In the genomic region with DNA sequence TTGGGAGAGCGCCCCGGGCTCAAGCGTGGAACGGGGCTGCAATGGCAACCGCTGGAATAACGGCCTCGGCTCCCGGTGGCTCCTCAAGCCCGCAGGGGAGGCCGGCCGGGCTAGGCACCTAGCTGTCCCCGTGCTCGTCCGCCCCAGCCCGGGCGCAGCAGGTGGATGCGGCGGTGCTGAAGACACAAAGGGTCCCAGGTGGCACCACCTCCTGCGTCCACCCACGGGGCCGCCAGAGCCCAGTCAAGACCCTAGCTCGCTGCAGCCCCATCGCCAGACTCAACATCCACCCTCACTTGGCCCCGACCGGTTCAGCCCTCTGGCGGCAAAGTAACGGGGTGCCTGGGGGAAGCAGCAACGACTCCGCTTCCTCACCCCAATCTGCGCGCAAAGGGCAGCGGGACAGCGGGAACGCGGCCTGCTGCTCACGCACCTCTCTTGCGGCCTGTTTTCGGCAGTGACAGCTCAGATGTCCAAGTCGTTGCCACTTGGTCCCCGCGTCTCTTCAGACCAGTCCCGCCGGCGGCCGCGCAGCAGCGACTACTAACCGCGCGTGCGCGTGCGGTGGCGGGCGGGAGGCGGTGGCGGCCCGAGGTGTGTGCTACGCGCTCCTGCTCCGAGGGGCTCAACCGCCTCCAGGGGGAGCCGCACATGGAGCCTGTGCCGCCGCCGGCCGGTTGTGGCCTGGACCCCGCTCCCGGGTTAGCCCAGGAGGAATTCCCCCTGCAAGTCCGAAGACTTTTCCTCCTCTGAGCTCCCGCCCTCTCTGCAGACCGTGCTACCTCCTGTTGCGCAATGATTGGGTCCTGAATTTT, we compare ENCODE assay signal across 1 cellular context.
TF ChIP-seq lines count a peak whose summit lies in the region.

A gene with protein sequence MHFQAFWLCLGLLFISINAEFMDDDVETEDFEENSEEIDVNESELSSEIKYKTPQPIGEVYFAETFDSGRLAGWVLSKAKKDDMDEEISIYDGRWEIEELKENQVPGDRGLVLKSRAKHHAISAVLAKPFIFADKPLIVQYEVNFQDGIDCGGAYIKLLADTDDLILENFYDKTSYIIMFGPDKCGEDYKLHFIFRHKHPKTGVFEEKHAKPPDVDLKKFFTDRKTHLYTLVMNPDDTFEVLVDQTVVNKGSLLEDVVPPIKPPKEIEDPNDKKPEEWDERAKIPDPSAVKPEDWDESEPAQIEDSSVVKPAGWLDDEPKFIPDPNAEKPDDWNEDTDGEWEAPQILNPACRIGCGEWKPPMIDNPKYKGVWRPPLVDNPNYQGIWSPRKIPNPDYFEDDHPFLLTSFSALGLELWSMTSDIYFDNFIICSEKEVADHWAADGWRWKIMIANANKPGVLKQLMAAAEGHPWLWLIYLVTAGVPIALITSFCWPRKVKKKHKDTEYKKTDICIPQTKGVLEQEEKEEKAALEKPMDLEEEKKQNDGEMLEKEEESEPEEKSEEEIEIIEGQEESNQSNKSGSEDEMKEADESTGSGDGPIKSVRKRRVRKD (minus strand): TSS at position 545 of the 815 bp plus-strand sequence. CDS start 14,570 bp downstream, outside the sequence.

TF ChIP-seq in SK-N-SH, 30 proteins besides CTCF, POLR2A, EP300 and RAD21 (continued from another document):
- TF ChIP-seq, protein P1, sequence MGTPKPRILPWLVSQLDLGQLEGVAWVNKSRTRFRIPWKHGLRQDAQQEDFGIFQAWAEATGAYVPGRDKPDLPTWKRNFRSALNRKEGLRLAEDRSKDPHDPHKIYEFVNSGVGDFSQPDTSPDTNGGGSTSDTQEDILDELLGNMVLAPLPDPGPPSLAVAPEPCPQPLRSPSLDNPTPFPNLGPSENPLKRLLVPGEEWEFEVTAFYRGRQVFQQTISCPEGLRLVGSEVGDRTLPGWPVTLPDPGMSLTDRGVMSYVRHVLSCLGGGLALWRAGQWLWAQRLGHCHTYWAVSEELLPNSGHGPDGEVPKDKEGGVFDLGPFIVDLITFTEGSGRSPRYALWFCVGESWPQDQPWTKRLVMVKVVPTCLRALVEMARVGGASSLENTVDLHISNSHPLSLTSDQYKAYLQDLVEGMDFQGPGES (IDR thresholded peaks at IDR 0.05; ENCODE audit: low read depth, low read length) = no peak
- TF ChIP-seq TCF12 (IDR thresholded peaks at IDR 0.05) (no peak), NRF1 (IDR thresholded peaks at IDR 0.05; ENCODE audit: low read depth, low read length) (peak; percentile 71), MXI1 (IDR thresholded peaks at IDR 0.05; ENCODE audit: low read depth, low read length) (peak; percentile 82), FOSL2 (IDR thresholded peaks at IDR 0.05; ENCODE audit: borderline replicate concordance, low read depth) (no peak), SMC3 (IDR thresholded peaks at IDR 0.05; ENCODE audit: low read depth, low read length) (peak; percentile 51), GABPA (IDR thresholded peaks at IDR 0.05; ENCODE audit: low read depth) (no peak), FOXM1 (IDR thresholded peaks at IDR 0.05; ENCODE audit: low read depth) (no peak), MEF2A (IDR thresholded peaks at IDR 0.05; ENCODE audit: borderline replicate concordance, low read depth) (no peak), JUND (IDR thresholded peaks at IDR 0.05) (no peak), CHD2 (IDR thresholded peaks at IDR 0.05; ENCODE audit: low read length, partially characterized antibody) (peak; percentile 43), SIN3A (IDR thresholded peaks at IDR 0.05; ENCODE audit: borderline replicate concordance, low read depth, low read length) (peak; percentile 34; the same call in 1 of the 2 replicates), POLR2AphosphoS5 (IDR thresholded peaks at IDR 0.05; ENCODE audit: low read depth, low read length) (no peak), GATA2 (CRISPR knock-in tag; IDR thresholded peaks at IDR 0.05) (no peak), TEAD4 (IDR thresholded peaks at IDR 0.05; ENCODE audit: borderline replicate concordance, insufficient read depth) (no peak), NFIC (IDR thresholded peaks at IDR 0.05; ENCODE audit: borderline replicate concordance) (no peak), EZH2phosphoT487 (IDR thresholded peaks at IDR 0.05; ENCODE audit: borderline replicate concordance, low read depth) (no peak), FOXJ3 (CRISPR knock-in tag; IDR thresholded peaks at IDR 0.05) (no peak), YY1 (IDR thresholded peaks at IDR 0.05; ENCODE audit: low read depth) (no peak), RCOR1 (IDR thresholded peaks at IDR 0.05; ENCODE audit: low read length) (no peak), ELF1 (IDR thresholded peaks at IDR 0.05) (no peak)
- TF ChIP-seq, protein P2, sequence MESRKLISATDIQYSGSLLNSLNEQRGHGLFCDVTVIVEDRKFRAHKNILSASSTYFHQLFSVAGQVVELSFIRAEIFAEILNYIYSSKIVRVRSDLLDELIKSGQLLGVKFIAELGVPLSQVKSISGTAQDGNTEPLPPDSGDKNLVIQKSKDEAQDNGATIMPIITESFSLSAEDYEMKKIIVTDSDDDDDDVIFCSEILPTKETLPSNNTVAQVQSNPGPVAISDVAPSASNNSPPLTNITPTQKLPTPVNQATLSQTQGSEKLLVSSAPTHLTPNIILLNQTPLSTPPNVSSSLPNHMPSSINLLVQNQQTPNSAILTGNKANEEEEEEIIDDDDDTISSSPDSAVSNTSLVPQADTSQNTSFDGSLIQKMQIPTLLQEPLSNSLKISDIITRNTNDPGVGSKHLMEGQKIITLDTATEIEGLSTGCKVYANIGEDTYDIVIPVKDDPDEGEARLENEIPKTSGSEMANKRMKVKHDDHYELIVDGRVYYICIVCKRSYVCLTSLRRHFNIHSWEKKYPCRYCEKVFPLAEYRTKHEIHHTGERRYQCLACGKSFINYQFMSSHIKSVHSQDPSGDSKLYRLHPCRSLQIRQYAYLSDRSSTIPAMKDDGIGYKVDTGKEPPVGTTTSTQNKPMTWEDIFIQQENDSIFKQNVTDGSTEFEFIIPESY (IDR thresholded peaks at IDR 0.05; ENCODE audit: borderline replicate concordance, low read depth) = no peak
- TF ChIP-seq, protein P3, sequence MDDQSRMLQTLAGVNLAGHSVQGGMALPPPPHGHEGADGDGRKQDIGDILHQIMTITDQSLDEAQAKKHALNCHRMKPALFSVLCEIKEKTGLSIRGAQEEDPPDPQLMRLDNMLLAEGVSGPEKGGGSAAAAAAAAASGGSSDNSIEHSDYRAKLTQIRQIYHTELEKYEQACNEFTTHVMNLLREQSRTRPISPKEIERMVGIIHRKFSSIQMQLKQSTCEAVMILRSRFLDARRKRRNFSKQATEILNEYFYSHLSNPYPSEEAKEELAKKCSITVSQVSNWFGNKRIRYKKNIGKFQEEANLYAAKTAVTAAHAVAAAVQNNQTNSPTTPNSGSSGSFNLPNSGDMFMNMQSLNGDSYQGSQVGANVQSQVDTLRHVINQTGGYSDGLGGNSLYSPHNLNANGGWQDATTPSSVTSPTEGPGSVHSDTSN (IDR thresholded peaks at IDR 0.05) = no peak
- TF ChIP-seq, protein P4, sequence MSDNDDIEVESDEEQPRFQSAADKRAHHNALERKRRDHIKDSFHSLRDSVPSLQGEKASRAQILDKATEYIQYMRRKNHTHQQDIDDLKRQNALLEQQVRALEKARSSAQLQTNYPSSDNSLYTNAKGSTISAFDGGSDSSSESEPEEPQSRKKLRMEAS (IDR thresholded peaks at IDR 0.05; ENCODE audit: low read depth) = peak; percentile 52
- TF ChIP-seq, protein P5, sequence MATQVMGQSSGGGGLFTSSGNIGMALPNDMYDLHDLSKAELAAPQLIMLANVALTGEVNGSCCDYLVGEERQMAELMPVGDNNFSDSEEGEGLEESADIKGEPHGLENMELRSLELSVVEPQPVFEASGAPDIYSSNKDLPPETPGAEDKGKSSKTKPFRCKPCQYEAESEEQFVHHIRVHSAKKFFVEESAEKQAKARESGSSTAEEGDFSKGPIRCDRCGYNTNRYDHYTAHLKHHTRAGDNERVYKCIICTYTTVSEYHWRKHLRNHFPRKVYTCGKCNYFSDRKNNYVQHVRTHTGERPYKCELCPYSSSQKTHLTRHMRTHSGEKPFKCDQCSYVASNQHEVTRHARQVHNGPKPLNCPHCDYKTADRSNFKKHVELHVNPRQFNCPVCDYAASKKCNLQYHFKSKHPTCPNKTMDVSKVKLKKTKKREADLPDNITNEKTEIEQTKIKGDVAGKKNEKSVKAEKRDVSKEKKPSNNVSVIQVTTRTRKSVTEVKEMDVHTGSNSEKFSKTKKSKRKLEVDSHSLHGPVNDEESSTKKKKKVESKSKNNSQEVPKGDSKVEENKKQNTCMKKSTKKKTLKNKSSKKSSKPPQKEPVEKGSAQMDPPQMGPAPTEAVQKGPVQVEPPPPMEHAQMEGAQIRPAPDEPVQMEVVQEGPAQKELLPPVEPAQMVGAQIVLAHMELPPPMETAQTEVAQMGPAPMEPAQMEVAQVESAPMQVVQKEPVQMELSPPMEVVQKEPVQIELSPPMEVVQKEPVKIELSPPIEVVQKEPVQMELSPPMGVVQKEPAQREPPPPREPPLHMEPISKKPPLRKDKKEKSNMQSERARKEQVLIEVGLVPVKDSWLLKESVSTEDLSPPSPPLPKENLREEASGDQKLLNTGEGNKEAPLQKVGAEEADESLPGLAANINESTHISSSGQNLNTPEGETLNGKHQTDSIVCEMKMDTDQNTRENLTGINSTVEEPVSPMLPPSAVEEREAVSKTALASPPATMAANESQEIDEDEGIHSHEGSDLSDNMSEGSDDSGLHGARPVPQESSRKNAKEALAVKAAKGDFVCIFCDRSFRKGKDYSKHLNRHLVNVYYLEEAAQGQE (IDR thresholded peaks at IDR 0.05; ENCODE audit: low read depth, low read length) = no peak
- TF ChIP-seq, protein P6, sequence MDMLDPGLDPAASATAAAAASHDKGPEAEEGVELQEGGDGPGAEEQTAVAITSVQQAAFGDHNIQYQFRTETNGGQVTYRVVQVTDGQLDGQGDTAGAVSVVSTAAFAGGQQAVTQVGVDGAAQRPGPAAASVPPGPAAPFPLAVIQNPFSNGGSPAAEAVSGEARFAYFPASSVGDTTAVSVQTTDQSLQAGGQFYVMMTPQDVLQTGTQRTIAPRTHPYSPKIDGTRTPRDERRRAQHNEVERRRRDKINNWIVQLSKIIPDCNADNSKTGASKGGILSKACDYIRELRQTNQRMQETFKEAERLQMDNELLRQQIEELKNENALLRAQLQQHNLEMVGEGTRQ (IDR thresholded peaks at IDR 0.05; ENCODE audit: borderline replicate concordance, low read depth, low read length) = no peak
- TF ChIP-seq, protein P7, sequence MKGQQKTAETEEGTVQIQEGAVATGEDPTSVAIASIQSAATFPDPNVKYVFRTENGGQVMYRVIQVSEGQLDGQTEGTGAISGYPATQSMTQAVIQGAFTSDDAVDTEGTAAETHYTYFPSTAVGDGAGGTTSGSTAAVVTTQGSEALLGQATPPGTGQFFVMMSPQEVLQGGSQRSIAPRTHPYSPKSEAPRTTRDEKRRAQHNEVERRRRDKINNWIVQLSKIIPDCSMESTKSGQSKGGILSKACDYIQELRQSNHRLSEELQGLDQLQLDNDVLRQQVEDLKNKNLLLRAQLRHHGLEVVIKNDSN (IDR thresholded peaks at IDR 0.05; ENCODE audit: borderline replicate concordance, low read depth) = no peak
TF ChIP-seq in SK-N-SH: peak in this region for 6.
